Comparison of ENCODE assay signal across 8 cellular contexts in the genomic region with DNA sequence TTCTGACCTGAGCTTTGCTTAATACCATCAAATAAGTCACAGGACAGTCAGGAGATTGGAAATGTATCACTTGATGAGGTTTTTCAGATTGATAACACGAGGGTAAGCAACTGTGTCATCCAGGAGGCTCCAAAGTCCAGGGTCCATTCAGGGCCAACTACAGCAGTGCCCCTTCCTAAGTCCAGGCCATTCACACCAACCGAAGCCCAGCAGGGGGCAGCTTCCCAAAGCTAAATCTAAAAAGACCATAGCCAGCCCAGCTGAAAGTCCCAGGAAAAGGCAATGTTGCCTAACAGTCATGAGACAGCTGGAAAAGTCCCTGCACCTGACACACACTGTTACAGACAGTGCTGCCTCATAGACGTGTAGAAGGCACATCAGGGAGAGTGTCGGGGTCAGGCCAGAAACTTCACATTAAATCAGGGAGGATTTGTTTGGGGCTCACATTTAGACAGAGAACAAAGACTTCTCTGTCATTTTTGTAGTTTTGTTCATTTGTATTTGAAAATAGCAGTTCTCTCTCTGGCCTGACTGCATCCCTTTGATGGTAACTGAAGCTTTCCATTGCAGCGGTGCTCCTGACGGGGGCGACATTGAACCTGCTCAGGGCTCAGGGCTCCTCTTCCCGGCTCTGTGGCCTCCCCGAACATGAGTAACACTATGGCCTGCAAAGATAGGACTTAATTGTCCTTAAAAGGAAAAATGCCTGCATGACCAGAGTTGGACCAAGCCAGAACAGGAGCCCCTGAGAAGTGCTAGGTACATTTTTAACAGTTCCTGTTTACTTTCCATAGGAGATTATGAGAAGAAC.
DNase-seq lines count a peak whose midpoint lies in the region; ATAC-seq, FAIRE-seq and TF ChIP-seq lines count a peak whose summit lies in the region.

No MANE protein-coding gene starts in this region.

- in situ Hi-C loops in SK-MEL-5 (cut with HindIII; ENCODE audit: low pct_unique_long_range_greater_than_20kb, low sequenced_read_pairs): no loop called here

- peak; percentile 91 for ATAC-seq in GM19455 (IDR thresholded peaks at IDR 0.05; ENCODE audit: unreplicated experiment)

- FAIRE-seq in D721Med (lab: Jason Lieb, UNC): no peak

- peak overlapping the region; percentile 42 for H3K27ac ChIP-seq in caudate nucleus (ENCODE audit: low read depth, low read length)

- DNase-seq in D721Med (ENCODE audit: insufficient read length, low spot score): no peak
- peak; percentile 80 for DNase-seq in HT-29 (ENCODE audit: low spot score)
- peak; percentile 76 for DNase-seq in SK-MEL-5 (ENCODE audit: low read depth, low spot score)
- DNase-seq in caudate nucleus (lab: John Stamatoyannopoulos, UW): peak in 60 of 61 donors; percentile 3 to 83 (median 61)
- peak; percentile 83 for DNase-seq in kidney glomerular epithelial cell (lab: John Stamatoyannopoulos, UW)
- peak; percentile 33 for DNase-seq in stimulated activated CD4-positive, alpha-beta T cell treated with anti-CD3 and anti-CD28 coated beads, Interleukin-4, amount 100 ng/mL, for 1 hour
- no peak for DNase-seq in epidermal melanocyte (ENCODE audit: insufficient read length, low spot score)

- peak; percentile 59 for TF ChIP-seq CTCF in D721Med (IDR thresholded peaks at IDR 0.05; ENCODE audit: insufficient read depth, missing control alignments)

Comparison
In these comparisons a context has a peak if more than half of its experiments do, and no peak if none do; other contexts are left out.
1. DNase-seq: peak in HT-29 (single experiment), SK-MEL-5 (single experiment), caudate nucleus (60 of 61), kidney glomerular epithelial cell (single experiment) and stimulated activated CD4-positive, alpha-beta T cell treated with anti-CD3 and anti-CD28 coated beads, Interleukin-4, amount 100 ng/mL, for 1 hour (single experiment); none in D721Med (single experiment) and epidermal melanocyte (single experiment).